In genomic region chr12:28766398-28766797, GRCh38 we compare ENCODE assay signal across 25 cellular contexts.
"Had no signal": no experiment of that assay in that cellular context is flagged by ENCODE, and none has a peak within 500 bp of the region (broad histone marks: within the 10 kb centered on the region; RNA-seq: fewer than 3 reads in every experiment).

No MANE protein-coding gene starts in this region.

- DNase-seq: stimulated activated CD4-positive, alpha-beta T cell treated with anti-CD3 and anti-CD28 coated beads, Interleukin-2, amount 100 ng/mL, for 48 hours; stimulated activated CD4-positive, alpha-beta T cell treated with anti-CD3 and anti-CD28 coated beads, Interleukin-4, amount 100 ng/mL, for 1 hour; stimulated activated CD4-positive, alpha-beta T cell treated with anti-CD3 and anti-CD28 coated beads, Interleukin-4, amount 100 ng/mL, for 24 hours; stimulated activated CD8-positive, alpha-beta memory T cell treated with anti-CD3 and anti-CD28 coated beads, Interleukin-4, amount 100 ng/mL, for 48 hours; stimulated activated naive B cell treated with anti-CD40 and anti-IgM and Interleukin-4, amounts not matched to agents 10 μg/mL and 1 μg/mL and 100 μg/mL, for 72 hours; stimulated activated naive CD4-positive, alpha-beta T cell; stimulated activated naive CD4-positive, alpha-beta T cell treated with Interleukin-2 at 50 U/mL for 16 hours; stimulated activated naive CD8-positive, alpha-beta T cell treated with anti-CD3 and anti-CD28 coated beads, Interleukin-15, amount 100 ng/mL, for 72 hours; stimulated activated naive CD8-positive, alpha-beta T cell treated with anti-CD3 and anti-CD28 coated beads, Interleukin-15, Interleukin-2, amounts not matched to agents 100 U/mL and 50 U/mL, for 24 hours; stomach; substantia nigra; testis; thyroid gland; tibial artery; transverse colon; trophoblast cell; upper lobe of left lung; upper lobe of right lung; uterus had no signal

- H3K27me3 ChIP-seq: stomach, suprapubic skin, testis, thyroid gland, tibial artery, tibial nerve, transverse colon, upper lobe of left lung, upper lobe of right lung, uterus, vagina had no signal

- H3K4me1 ChIP-seq: stomach, suprapubic skin, testis, thyroid gland, tibial artery, upper lobe of right lung, uterus, vagina had no signal

- H3K9me3 ChIP-seq: stomach, suprapubic skin, testis, thoracic aorta, thyroid gland, tibial artery, tibial nerve, transverse colon, upper lobe of left lung, upper lobe of right lung, uterus, vagina had no signal

- H3K36me3 ChIP-seq: stomach, suprapubic skin, thoracic aorta, thyroid gland, tibial artery, tibial nerve, transverse colon, upper lobe of left lung, upper lobe of right lung, uterus, vagina had no signal

- H3K27ac ChIP-seq: stomach, suprapubic skin, testis, thoracic aorta, thyroid gland, tibial artery, tibial nerve, transverse colon, upper lobe of left lung, upper lobe of right lung, uterus, vagina had no signal

- ATAC-seq: stimulated activated effector memory CD8-positive, alpha-beta T cell treated with anti-CD3 and anti-CD28 coated beads, Interleukin-12 subunit alpha, Interleukin-12 subunit beta, amount 100 ng/mL, for 72 hours; stimulated activated memory B cell treated with anti-CD40 and anti-IgM and Interleukin-4, amounts not matched to agents 10 μg/mL and 1 μg/mL and 100 μg/mL, for 72 hours; stimulated activated naive B cell treated with anti-CD40 and anti-IgM and Interleukin-4, amounts not matched to agents 10 μg/mL and 1 μg/mL and 100 μg/mL, for 72 hours; stimulated activated naive CD8-positive, alpha-beta T cell treated with anti-CD3 and anti-CD28 coated beads, Interleukin-15, amount 100 ng/mL, for 72 hours; stimulated activated naive CD8-positive, alpha-beta T cell treated with anti-CD3 and anti-CD28 coated beads, Interleukin-15, Interleukin-2, amounts not matched to agents 100 U/mL and 50 U/mL, for 24 hours; upper lobe of right lung had no signal

- H3K4me3 ChIP-seq: stomach, suprapubic skin, testis, thoracic aorta, thyroid gland, tibial artery, tibial nerve, transverse colon, upper lobe of left lung, upper lobe of right lung, uterus, vagina had no signal
